In the genomic region with DNA sequence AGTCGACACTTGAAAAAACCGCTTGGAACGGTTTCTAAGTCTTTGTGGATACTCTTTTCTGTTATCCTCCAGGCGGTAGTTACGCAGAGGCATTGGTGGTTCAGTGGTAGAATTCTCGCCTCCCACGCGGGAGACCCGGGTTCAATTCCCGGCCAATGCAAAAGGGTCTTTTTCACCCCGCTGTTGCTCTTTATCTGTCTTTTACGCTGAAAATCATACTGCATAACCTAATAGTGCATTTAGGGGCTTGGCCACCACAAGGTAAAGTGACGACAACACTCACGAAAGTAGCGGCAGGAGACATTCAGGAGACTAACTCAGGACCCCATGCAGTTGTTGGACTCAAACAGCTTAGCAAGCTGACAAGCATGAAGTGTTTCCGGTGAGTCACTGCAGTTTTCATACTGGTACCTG, we compare ENCODE assay signal across 2 cellular contexts.
A peak's percentile ranks its signal among the peaks of the same experiment; 100 is the strongest.
TF ChIP-seq lines count a peak whose summit lies in the region.

No MANE protein-coding gene starts in this region.

TF ChIP-seq in GM23338, 12 proteins besides CTCF, POLR2A, EP300 and RAD21:
- TF ChIP-seq CREB1 (CRISPR knock-in tag; IDR thresholded peaks at IDR 0.05; ENCODE audit: low read depth): peak; percentile 24; the same call in 1 of the 2 replicates
TF ChIP-seq in GM23338: peak in this region for 1; not testable (repeated sequence) for 11.

TF ChIP-seq in GM12878, 131 proteins besides CTCF, POLR2A, EP300 and RAD21:
- TF ChIP-seq SREBF2 (IDR thresholded peaks at IDR 0.05; ENCODE audit: low read length) (peak; percentile 67), ZNF24 (IDR thresholded peaks at IDR 0.05) (0 out of 2 replicates have a peak, but pooled peaks have one; percentile 34)
